ENCODE assay signal across 1 cellular context in the genomic region with DNA sequence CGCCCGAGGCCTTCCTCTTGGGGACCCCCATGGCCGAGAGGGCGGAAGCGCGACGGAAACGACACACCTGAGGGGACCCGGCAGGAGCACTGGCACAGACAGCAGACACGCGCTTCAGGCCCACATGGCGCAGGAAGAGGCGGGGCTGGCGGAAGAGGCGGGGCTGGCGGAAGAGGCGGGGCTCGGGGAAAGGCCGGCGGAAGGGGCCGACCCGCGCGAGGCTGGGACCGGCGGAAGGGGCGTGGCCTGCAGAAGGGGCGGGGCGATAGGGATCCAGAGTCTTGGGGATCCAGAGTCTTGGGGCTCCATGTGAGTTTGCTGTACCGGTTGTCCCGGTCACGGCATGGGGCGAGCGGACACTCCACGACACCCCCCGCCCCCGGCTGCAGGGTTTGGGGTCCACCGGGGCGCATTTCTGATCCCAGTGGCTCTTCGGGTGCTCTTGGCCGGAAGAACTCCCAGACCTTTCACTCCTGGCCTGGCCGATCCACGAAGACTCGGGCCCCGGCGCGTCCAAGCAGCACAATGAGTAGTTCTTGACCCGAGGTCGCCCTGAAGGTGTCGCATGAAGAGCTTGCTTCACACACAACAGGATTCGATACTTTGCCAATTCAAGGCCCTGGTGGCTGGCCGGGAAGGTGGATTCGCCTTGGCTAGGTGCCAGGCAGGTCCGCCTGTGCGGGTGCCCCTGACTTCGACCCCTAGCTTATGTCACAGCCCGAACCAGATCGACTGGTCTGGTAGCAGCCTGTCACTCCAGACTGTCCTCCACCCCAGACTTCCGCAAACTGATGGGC.
TF ChIP-seq lines count a peak whose summit lies in the region.

A gene with protein sequence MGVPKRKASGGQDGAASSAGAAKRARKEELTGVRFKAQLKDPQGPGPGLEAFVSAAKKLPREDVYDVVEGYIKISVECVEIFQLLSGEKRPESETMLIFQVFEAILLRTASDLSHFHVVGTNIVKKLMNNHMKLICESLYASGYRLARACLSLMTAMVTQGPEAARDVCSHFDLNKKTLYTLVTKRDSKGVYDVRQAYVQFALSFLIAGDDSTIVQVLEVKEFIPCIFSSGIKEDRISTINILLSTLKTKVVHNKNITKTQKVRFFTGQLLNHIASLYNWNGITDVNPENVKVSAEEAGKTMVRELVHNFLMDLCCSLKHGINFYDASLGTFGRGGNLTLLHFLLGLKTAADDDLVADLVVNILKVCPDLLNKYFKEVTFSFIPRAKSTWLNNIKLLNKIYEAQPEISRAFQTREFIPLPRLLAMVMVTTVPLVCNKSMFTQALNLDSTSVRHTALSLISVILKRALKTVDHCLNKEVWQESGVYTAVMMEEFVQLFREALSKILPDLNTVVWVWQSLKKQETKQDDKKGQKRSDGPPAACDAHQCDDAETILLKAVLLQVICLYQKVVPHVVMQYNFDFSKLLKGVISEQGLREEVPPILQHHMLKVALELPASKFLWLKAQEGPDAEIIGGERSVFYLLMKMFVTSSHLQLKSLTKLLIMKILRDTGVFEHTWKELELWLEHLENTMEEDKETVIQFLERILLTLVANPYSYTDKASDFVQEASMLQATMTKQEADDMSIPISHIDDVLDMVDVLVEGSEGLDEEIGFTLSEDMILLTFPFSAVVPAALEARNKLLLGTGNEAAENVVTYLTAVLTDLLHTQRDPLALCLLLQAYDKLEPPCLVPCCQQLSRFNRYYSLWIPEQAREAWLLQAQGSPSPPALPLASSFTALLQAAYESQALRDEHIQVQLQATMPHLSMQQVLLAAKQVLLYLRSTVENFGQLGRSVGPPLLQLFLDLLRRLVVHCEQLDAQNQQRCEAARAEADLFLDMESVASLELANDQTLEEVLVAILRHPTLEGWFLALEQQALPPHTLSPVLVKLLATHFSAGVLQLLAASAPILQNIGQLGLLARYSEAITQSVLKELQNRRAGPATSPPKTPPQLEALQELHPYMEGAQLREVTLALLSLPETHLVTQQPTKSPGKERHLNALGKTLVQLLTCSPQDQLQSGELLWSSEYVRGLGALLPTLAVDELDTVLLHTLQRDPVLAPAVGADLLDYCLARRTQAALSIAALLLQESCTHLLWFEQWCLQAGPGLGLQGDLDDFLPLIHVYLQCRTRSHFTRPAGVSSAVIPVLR (N-terminal part only) (minus strand): TSS at position 133 of the 797 bp plus-strand sequence. CDS start 102 bp downstream, at position 31.

TF ChIP-seq in HCT116, 20 proteins besides CTCF, POLR2A, EP300 and RAD21 (continued from another document):
- TF ChIP-seq, protein P1, sequence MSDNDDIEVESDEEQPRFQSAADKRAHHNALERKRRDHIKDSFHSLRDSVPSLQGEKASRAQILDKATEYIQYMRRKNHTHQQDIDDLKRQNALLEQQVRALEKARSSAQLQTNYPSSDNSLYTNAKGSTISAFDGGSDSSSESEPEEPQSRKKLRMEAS (IDR thresholded peaks at IDR 0.05), result peak; percentile 99
- no peak for TF ChIP-seq EZH2phosphoT487 (IDR thresholded peaks at IDR 0.05; ENCODE audit: borderline replicate concordance)
- peak; percentile 86 for TF ChIP-seq POLR2AphosphoS5 (IDR thresholded peaks at IDR 0.05; ENCODE audit: low read depth, low read length)
- TF ChIP-seq SRF (IDR thresholded peaks at IDR 0.05; ENCODE audit: low read depth), result no peak
- peak; percentile 46 for TF ChIP-seq ELF1 (IDR thresholded peaks at IDR 0.05; ENCODE audit: borderline replicate concordance, low read depth)
- no peak for TF ChIP-seq EGR1 (IDR thresholded peaks at IDR 0.05; ENCODE audit: low read depth)
- no peak for TF ChIP-seq ZNF274 (IDR thresholded peaks at IDR 0.05; ENCODE audit: low read depth, low read length)
- TF ChIP-seq, protein P2, sequence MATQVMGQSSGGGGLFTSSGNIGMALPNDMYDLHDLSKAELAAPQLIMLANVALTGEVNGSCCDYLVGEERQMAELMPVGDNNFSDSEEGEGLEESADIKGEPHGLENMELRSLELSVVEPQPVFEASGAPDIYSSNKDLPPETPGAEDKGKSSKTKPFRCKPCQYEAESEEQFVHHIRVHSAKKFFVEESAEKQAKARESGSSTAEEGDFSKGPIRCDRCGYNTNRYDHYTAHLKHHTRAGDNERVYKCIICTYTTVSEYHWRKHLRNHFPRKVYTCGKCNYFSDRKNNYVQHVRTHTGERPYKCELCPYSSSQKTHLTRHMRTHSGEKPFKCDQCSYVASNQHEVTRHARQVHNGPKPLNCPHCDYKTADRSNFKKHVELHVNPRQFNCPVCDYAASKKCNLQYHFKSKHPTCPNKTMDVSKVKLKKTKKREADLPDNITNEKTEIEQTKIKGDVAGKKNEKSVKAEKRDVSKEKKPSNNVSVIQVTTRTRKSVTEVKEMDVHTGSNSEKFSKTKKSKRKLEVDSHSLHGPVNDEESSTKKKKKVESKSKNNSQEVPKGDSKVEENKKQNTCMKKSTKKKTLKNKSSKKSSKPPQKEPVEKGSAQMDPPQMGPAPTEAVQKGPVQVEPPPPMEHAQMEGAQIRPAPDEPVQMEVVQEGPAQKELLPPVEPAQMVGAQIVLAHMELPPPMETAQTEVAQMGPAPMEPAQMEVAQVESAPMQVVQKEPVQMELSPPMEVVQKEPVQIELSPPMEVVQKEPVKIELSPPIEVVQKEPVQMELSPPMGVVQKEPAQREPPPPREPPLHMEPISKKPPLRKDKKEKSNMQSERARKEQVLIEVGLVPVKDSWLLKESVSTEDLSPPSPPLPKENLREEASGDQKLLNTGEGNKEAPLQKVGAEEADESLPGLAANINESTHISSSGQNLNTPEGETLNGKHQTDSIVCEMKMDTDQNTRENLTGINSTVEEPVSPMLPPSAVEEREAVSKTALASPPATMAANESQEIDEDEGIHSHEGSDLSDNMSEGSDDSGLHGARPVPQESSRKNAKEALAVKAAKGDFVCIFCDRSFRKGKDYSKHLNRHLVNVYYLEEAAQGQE (IDR thresholded peaks at IDR 0.05; ENCODE audit: low read depth), result no peak
- peak; percentile 70 for TF ChIP-seq ZFX (IDR thresholded peaks at IDR 0.05)
- peak; percentile 95 for TF ChIP-seq SIN3A (IDR thresholded peaks at IDR 0.05; ENCODE audit: low read depth)
- TF ChIP-seq SP1 (IDR thresholded peaks at IDR 0.05; ENCODE audit: low read depth), result peak; percentile 57
- TF ChIP-seq, protein P3, sequence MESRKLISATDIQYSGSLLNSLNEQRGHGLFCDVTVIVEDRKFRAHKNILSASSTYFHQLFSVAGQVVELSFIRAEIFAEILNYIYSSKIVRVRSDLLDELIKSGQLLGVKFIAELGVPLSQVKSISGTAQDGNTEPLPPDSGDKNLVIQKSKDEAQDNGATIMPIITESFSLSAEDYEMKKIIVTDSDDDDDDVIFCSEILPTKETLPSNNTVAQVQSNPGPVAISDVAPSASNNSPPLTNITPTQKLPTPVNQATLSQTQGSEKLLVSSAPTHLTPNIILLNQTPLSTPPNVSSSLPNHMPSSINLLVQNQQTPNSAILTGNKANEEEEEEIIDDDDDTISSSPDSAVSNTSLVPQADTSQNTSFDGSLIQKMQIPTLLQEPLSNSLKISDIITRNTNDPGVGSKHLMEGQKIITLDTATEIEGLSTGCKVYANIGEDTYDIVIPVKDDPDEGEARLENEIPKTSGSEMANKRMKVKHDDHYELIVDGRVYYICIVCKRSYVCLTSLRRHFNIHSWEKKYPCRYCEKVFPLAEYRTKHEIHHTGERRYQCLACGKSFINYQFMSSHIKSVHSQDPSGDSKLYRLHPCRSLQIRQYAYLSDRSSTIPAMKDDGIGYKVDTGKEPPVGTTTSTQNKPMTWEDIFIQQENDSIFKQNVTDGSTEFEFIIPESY (IDR thresholded peaks at IDR 0.05; ENCODE audit: extremely low read depth, insufficient replicate concordance, low read length), result no peak
- no peak for TF ChIP-seq FOSL1 (IDR thresholded peaks at IDR 0.05; ENCODE audit: low read depth)
- TF ChIP-seq YY1 (IDR thresholded peaks at IDR 0.05; ENCODE audit: extremely low read depth, insufficient replicate concordance, low read depth, low read length), result no peak
- TF ChIP-seq, protein P4, sequence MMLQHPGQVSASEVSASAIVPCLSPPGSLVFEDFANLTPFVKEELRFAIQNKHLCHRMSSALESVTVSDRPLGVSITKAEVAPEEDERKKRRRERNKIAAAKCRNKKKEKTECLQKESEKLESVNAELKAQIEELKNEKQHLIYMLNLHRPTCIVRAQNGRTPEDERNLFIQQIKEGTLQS (IDR thresholded peaks at IDR 0.05), result no peak
- peak; percentile 19; the same call in 1 of the 2 replicates for TF ChIP-seq JUND (IDR thresholded peaks at IDR 0.05)
TF ChIP-seq in HCT116: peak in this region for 8.
